In the genomic region with DNA sequence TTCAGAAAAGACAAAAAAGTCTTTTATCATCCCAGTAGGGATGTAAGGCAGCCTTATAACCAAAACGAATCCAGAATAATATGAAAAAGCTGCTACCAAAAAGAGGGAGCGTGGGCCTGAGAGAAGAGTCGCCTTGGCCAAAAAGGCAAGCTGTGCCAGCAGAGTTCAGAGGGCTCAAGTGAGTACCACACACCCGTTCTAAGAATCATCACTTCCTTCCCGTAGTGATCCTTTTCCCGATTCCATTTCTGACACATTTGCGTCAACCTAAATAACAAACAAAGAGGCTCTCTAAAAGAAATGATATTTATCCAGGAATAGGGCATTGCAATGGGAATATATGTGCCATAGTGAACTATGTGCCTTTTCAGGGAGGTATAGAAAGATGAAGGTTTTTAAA, we compare ENCODE assay signal across 23 cellular contexts. TPM values are rescaled to one million over a fixed set of nuclear protein-coding genes. Genes with fewer than 3 reads are reported as not detected.
DNase-seq lines count a peak whose midpoint lies in the region; ATAC-seq and TF ChIP-seq lines count a peak whose summit lies in the region.
"Had no signal": no experiment of that assay in that cellular context is flagged by ENCODE, and none has a peak within 500 bp of the region (broad histone marks: within the 10 kb centered on the region; RNA-seq: fewer than 3 reads in every experiment).

No MANE protein-coding gene starts in this region.

- H3K36me3 Mint-ChIP-seq in endothelial cell (ENCODE audit: low read depth, unreplicated experiment) (peaks cover 5% of the 10 kb centered on the region), neural crest cell (ENCODE audit: low read depth) (no peaks in the 10 kb centered on the region), type B pancreatic cell (no peaks in the 10 kb centered on the region), nephron progenitor cell (ENCODE audit: low read depth) (no peaks in the 10 kb centered on the region)

- H3K4me1 Mint-ChIP-seq in endothelial cell (ENCODE audit: unreplicated experiment) (peaks cover 47% of the 10 kb centered on the region), neural crest cell (peaks cover 27% of the 10 kb centered on the region), type B pancreatic cell (ENCODE audit: unreplicated experiment) (peaks cover 33% of the 10 kb centered on the region), nephron progenitor cell (peaks cover 42% of the 10 kb centered on the region)

- no peaks in the 10 kb centered on the region for H3K9me3 Mint-ChIP-seq in endothelial cell (ENCODE audit: unreplicated experiment)
- no peaks in the 10 kb centered on the region for H3K9me3 Mint-ChIP-seq in neural crest cell
- H3K9me3 Mint-ChIP-seq in type B pancreatic cell = no peaks in the 10 kb centered on the region
- no peaks in the 10 kb centered on the region for H3K9me3 Mint-ChIP-seq in nephron progenitor cell
- H3K9me3 Mint-ChIP-seq: CD8-positive, alpha-beta memory T cell had no signal

- TF ChIP-seq CTCF in VCaP (conservative IDR thresholded peaks at IDR 0.05) = no peak
- no peak for TF ChIP-seq CTCF in endothelial cell (IDR thresholded peaks at IDR 0.05; ENCODE audit: unreplicated experiment)
- TF ChIP-seq CTCF in neural crest cell (conservative IDR thresholded peaks at IDR 0.05) = no peak
- TF ChIP-seq CTCF in type B pancreatic cell (conservative IDR thresholded peaks at IDR 0.05) = no peak
- TF ChIP-seq CTCF in nephron progenitor cell (IDR thresholded peaks at IDR 0.05) = no peak

- H3K27ac Mint-ChIP-seq in endothelial cell (ENCODE audit: unreplicated experiment) (peak overlapping the region; percentile 32), neural crest cell (ENCODE audit: unreplicated experiment) (no peak overlapping the region), type B pancreatic cell (peak overlapping the region; percentile 27), nephron progenitor cell (no peak overlapping the region)

- ATAC-seq in HG03469 (IDR thresholded peaks at IDR 0.05; ENCODE audit: unreplicated experiment) (no peak), GM21825 (IDR thresholded peaks at IDR 0.05; ENCODE audit: unreplicated experiment) (no peak)
- ATAC-seq: Right ventricle myocardium inferior had no signal

- H3K27me3 Mint-ChIP-seq in endothelial cell (ENCODE audit: unreplicated experiment) (peaks cover 8% of the 10 kb centered on the region), neural crest cell (ENCODE audit: low read depth) (no peaks in the 10 kb centered on the region), type B pancreatic cell (peaks cover 3% of the 10 kb centered on the region), nephron progenitor cell (ENCODE audit: low read depth, poor library complexity) (peaks cover 3% of the 10 kb centered on the region)

- H3K4me3 Mint-ChIP-seq in endothelial cell (ENCODE audit: unreplicated experiment) (no peak overlapping the region), neural crest cell (peak overlapping the region; percentile 38), type B pancreatic cell (peak overlapping the region; percentile 32), nephron progenitor cell (no peak overlapping the region)

- DNase-seq in endothelial cell (ENCODE audit: low spot score) (no peak), neural crest cell (ENCODE audit: low read depth, low spot score) (no peak), type B pancreatic cell (ENCODE audit: extremely low spot score, unreplicated experiment) (no peak), nephron progenitor cell (no peak)
- DNase-seq: ACHN; C1 segment of cervical spinal cord; Calu3; CD8-positive, alpha-beta memory T cell; DMS153; GM23248; HCEC 1CT; IMR-90; NCI-H1105; NCI-H146; NCI-H2029 treated with DMSO at 0.1 percent for 48 hours; NCI-H2171; NCI-H345; NCI-H524 treated with DMSO at 0.1 percent for 48 hours had no signal

- peak overlapping the region; percentile 89 for H3K27ac ChIP-seq in VCaP
- H3K27ac ChIP-seq: GM23248, SJSA1 had no signal

RNA-seq across cellular contexts. Expression of a gene that starts 3.8 kb away (rescaled TPM):
- total RNA-seq in endothelial cell (ENCODE audit: unreplicated experiment) (29.5 TPM), neural crest cell (23.9 and 25.0 TPM in 2 replicates), type B pancreatic cell (ENCODE audit: low replicate concordance) (26.3 and 26.5 TPM in 2 replicates)

Comparison
In these comparisons a context has a peak if more than half of its experiments do, and no peak if none do; other contexts are left out.
1. H3K27ac Mint-ChIP-seq: peak in endothelial cell (single experiment) and type B pancreatic cell (single experiment); none in neural crest cell (single experiment) and nephron progenitor cell (single experiment).
2. H3K4me3 Mint-ChIP-seq: peak in neural crest cell (single experiment) and type B pancreatic cell (single experiment); none in endothelial cell (single experiment) and nephron progenitor cell (single experiment).